Comparison of ENCODE assay signal across 15 cellular contexts in the genomic region with DNA sequence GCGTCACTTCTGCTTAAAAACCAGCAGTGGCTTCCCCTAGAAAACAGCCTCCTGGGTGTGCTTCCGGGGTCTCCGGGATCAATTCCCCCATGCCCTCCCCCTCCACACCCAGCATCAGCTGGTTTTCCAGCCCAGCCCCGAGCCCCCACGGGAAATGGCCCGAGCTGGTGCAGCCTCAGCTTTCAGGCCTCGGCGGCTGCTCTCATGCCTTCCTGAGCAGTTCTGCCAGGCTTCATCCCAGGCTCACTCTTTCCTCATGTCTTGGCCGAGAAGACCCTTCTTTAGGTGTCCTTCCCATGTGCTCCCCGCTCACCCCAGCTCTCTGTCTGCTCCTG.
DNase-seq lines count a peak whose midpoint lies in the region; ATAC-seq and TF ChIP-seq lines count a peak whose summit lies in the region.
"Had no signal": no experiment of that assay in that cellular context is flagged by ENCODE, and none has a peak within 500 bp of the region (broad histone marks: within the 10 kb centered on the region; RNA-seq: fewer than 3 reads in every experiment).

No MANE protein-coding gene starts in this region.

- peak overlapping the region; percentile 99 for H2AK5ac ChIP-seq in mesenchymal stem cell (ENCODE audit: low read length, severe bottlenecking)

- no peak overlapping the region for H3K9ac ChIP-seq in mesenchymal stem cell (ENCODE audit: low read length)

- H4K8ac ChIP-seq in mesenchymal stem cell (ENCODE audit: low read length) = peak overlapping the region; percentile 70

- H3K9me3 ChIP-seq in left ventricle myocardium inferior (replicated peaks) (no peaks in the 10 kb centered on the region), mesenchymal stem cell (ENCODE audit: control insufficient read depth, low read length) (no peaks in the 10 kb centered on the region)
- H3K9me3 ChIP-seq: lower lobe of right lung, uterus had no signal

- peak overlapping the region in 1 of 2 experiments; percentile 30 for H3K4ac ChIP-seq in mesenchymal stem cell (ENCODE audit: low read depth in 1 of 2, low read length in 2 of 2)

- H3K14ac ChIP-seq in mesenchymal stem cell (ENCODE audit: low read length in 2 of 2) = peak overlapping the region in 1 of 2 experiments; percentile 86

- H3K4me1 ChIP-seq in left ventricle myocardium inferior = peaks cover 7% of the 10 kb centered on the region
- peaks cover 20% of the 10 kb centered on the region for H3K4me1 ChIP-seq in mesenchymal stem cell (ENCODE audit: control insufficient read depth, insufficient read depth, low read depth, low read length)
- H3K4me1 ChIP-seq: uterus had no signal

- peak overlapping the region in 1 of 2 experiments; percentile 89 for H2BK12ac ChIP-seq in mesenchymal stem cell (ENCODE audit: low read length in 2 of 2)

- H2BK120ac ChIP-seq in mesenchymal stem cell (ENCODE audit: low read depth, low read length) = no peak overlapping the region

- no peak overlapping the region for H2BK15ac ChIP-seq in mesenchymal stem cell (ENCODE audit: low read depth, poor library complexity, severe bottlenecking)

- H3K4me3 ChIP-seq in left ventricle myocardium inferior (no peak overlapping the region), mesenchymal stem cell (ENCODE audit: insufficient read depth in 1 of 2, low read depth in 1 of 2, low read length in 2 of 2) (no peak overlapping the region)
- H3K4me3 ChIP-seq: lower lobe of right lung, uterus had no signal

- WGBS in mesenchymal stem cell = 79% methylated on average over 10 of the region's 10 CpGs

- H3K18ac ChIP-seq in mesenchymal stem cell (ENCODE audit: low read depth in 1 of 2, low read length in 2 of 2) = peak overlapping the region; percentile 26 to 71

- H3K36me3 ChIP-seq in left ventricle myocardium inferior (no peaks in the 10 kb centered on the region), mesenchymal stem cell (ENCODE audit: control insufficient read depth in 1 of 2, insufficient read depth in 2 of 2, low read depth in 1 of 2, low read length in 2 of 2) (no peaks in the 10 kb centered on the region)
- H3K36me3 ChIP-seq: lower lobe of right lung, uterus had no signal

- peak overlapping the region; percentile 81 for H2BK5ac ChIP-seq in mesenchymal stem cell (ENCODE audit: low read depth, low read length, poor library complexity, severe bottlenecking)

- intact Hi-C loops in left cardiac atrium (cut with DNase I) (no loop called here), left ventricle myocardium inferior (cut with micrococcal nuclease) (no loop called here)

- H3K79me1 ChIP-seq in mesenchymal stem cell (replicated peaks; ENCODE audit: low read length, poor library complexity, severe bottlenecking) = peaks cover 20% of the 10 kb centered on the region

- peak overlapping the region; percentile 31 for H3K4me2 ChIP-seq in mesenchymal stem cell (ENCODE audit: low read length, poor library complexity, severe bottlenecking)

- no peak overlapping the region for H2AFZ ChIP-seq in mesenchymal stem cell (ENCODE audit: low read depth, low read length)

- no peak overlapping the region for H3K27ac ChIP-seq in left ventricle myocardium inferior (replicated peaks)
- H3K27ac ChIP-seq in mesenchymal stem cell (ENCODE audit: low read length, poor library complexity, severe bottlenecking) = peak overlapping the region; percentile 97
- H3K27ac ChIP-seq: epithelial cell of prostate, lower lobe of right lung, uterus had no signal

- DNase-seq in left cardiac atrium (no peak), left ventricle myocardium inferior (no peak), NCI-H526 treated with DMSO at 0.1 percent for 48 hours (lab: John Stamatoyannopoulos, UW) (peak; percentile 42), mesenchymal stem cell (no peak), Kasumi-1 (lab: John Stamatoyannopoulos, UW) (no peak), NCI-H2081 (lab: John Stamatoyannopoulos, UW) (no peak)
- DNase-seq in stimulated activated CD4-positive, alpha-beta T cell treated with anti-CD3 and anti-CD28 coated beads, Interleukin-1b, Interleukin-23, amount 100 ng/mL, for 48 hours = no peak
- DNase-seq: activated naive CD4-positive, alpha-beta T cell treated with anti-CD3 and anti-CD28 coated beads, Interleukin-2, amount 50 U/mL, for 16 hours; DMS53; lower lobe of right lung; NCI-H524; RPMI8226; uterus had no signal

- H3K27me3 ChIP-seq in left ventricle myocardium inferior (ENCODE audit: low read depth) (no peaks in the 10 kb centered on the region), mesenchymal stem cell (ENCODE audit: control insufficient read depth in 1 of 2, insufficient read depth in 1 of 2, low read length in 2 of 2) (no peaks in the 10 kb centered on the region)
- H3K27me3 ChIP-seq: uterus had no signal

- peak; percentile 19 to 29 for ATAC-seq in left cardiac atrium
- ATAC-seq in HG03520 (IDR thresholded peaks at IDR 0.05; ENCODE audit: unreplicated experiment) = no peak

- TF ChIP-seq CTCF in left ventricle myocardium inferior (IDR thresholded peaks at IDR 0.05; ENCODE audit: borderline replicate concordance) = no peak

- peak overlapping the region; percentile 18 for H4K91ac ChIP-seq in mesenchymal stem cell (ENCODE audit: low read length)

- peak overlapping the region in 1 of 2 experiments; percentile 64 for H3K23ac ChIP-seq in mesenchymal stem cell (ENCODE audit: low read length in 2 of 2)
